20 cellular contexts compared by ENCODE assay signal in genomic region chr6:3919849-3920248, GRCh38.
"Had no signal": no experiment of that assay in that cellular context is flagged by ENCODE, and none has a peak within 500 bp of the region (broad histone marks: within the 10 kb centered on the region; RNA-seq: fewer than 3 reads in every experiment).

No MANE protein-coding gene starts in this region.

- H3K27me3 Mint-ChIP-seq: progenitor cell of endocrine pancreas, type B pancreatic cell had no signal

- DNase-seq: activated B cell treated with CpG ODN at 0.5 μM for 24 hours; activated CD4-positive, alpha-beta T cell treated with anti-CD3 and anti-CD28 coated beads, Interleukin-2, amount 10 ng/mL, durations not matched to agents 24 days and 14 days; activated CD8-positive, alpha-beta T cell treated with anti-CD3 and anti-CD28 coated beads, Interleukin-2, amount 10 ng/mL, durations not matched to agents 7 days and 5 days; activated gamma-delta T cell treated with Interleukin-2 at 50 U/mL for 16 hours; activated naive CD8-positive, alpha-beta T cell treated with anti-CD3 and anti-CD28 coated beads, Interleukin-2, amount 10 ng/mL, durations not matched to agents 7 days and 5 days; anterior cingulate cortex; brain microvascular endothelial cell; cerebellar nuclear complex; effector CD8-positive, alpha-beta T cell; glutamatergic neuron; occipital lobe; right lobe of liver; stimulated activated naive CD8-positive, alpha-beta T cell treated with anti-CD3 and anti-CD28 coated beads, Interleukin-15, Interleukin-2, amounts not matched to agents 100 U/mL and 50 U/mL, for 24 hours; T-helper 2 cell had no signal

- FAIRE-seq: endothelial cell of umbilical vein, TTC549 had no signal

- H3K36me3 ChIP-seq: brain microvascular endothelial cell, right lobe of liver, suprapubic skin had no signal

- H3K4me3 ChIP-seq: right lobe of liver, suprapubic skin had no signal

- H3K4me3 Mint-ChIP-seq: activated B cell treated with CpG ODN at 0.5 μM for 24 hours; activated CD4-positive, alpha-beta T cell treated with anti-CD3 and anti-CD28 coated beads, Interleukin-2, amount 10 ng/mL, durations not matched to agents 24 days and 14 days; activated CD8-positive, alpha-beta T cell treated with anti-CD3 and anti-CD28 coated beads, Interleukin-2, amount 10 ng/mL, durations not matched to agents 7 days and 5 days; activated naive CD8-positive, alpha-beta T cell treated with anti-CD3 and anti-CD28 coated beads, Interleukin-2, amount 10 ng/mL, durations not matched to agents 7 days and 5 days; nephron; type B pancreatic cell had no signal

- H3K27ac Mint-ChIP-seq: activated B cell treated with CpG ODN at 0.5 μM for 24 hours; activated CD4-positive, alpha-beta T cell treated with anti-CD3 and anti-CD28 coated beads, Interleukin-2, amount 10 ng/mL, durations not matched to agents 24 days and 14 days; activated CD8-positive, alpha-beta T cell treated with anti-CD3 and anti-CD28 coated beads, Interleukin-2, amount 10 ng/mL, durations not matched to agents 7 days and 5 days; activated naive CD8-positive, alpha-beta T cell treated with anti-CD3 and anti-CD28 coated beads, Interleukin-2, amount 10 ng/mL, durations not matched to agents 7 days and 5 days; nephron; progenitor cell of endocrine pancreas; type B pancreatic cell had no signal

- H3K27ac ChIP-seq: brain microvascular endothelial cell, right lobe of liver, suprapubic skin had no signal

- H3K36me3 Mint-ChIP-seq: activated naive CD8-positive, alpha-beta T cell treated with anti-CD3 and anti-CD28 coated beads, Interleukin-2, amount 10 ng/mL, durations not matched to agents 7 days and 5 days; type B pancreatic cell had no signal

- H3K9me3 ChIP-seq: right lobe of liver, suprapubic skin had no signal

- H3K9me3 Mint-ChIP-seq: activated B cell treated with CpG ODN at 0.5 μM for 24 hours had no signal

- H3K27me3 ChIP-seq: brain microvascular endothelial cell, right lobe of liver, suprapubic skin had no signal

- H3K4me1 Mint-ChIP-seq: activated B cell treated with CpG ODN at 0.5 μM for 24 hours had no signal

- ATAC-seq: activated CD8-positive, alpha-beta T cell treated with anti-CD3 and anti-CD28 coated beads, Interleukin-2, amount 10 ng/mL, durations not matched to agents 7 days and 5 days; stimulated activated naive CD8-positive, alpha-beta T cell treated with anti-CD3 and anti-CD28 coated beads, Interleukin-15, Interleukin-2, amounts not matched to agents 100 U/mL and 50 U/mL, for 24 hours had no signal
